Comparison of ENCODE assay signal across 1 cellular context in genomic region chr13:49498211-49498610, GRCh38.
TF ChIP-seq lines count a peak whose summit lies in the region.

No MANE protein-coding gene starts in this region.

TF ChIP-seq in SK-N-SH treated with all-trans-retinoic acid at 6 μM for 48 hours, 23 proteins besides CTCF, POLR2A, EP300 and RAD21 (continued from another document):
- no peak for TF ChIP-seq POU6F1 (CRISPR knock-in tag; IDR thresholded peaks at IDR 0.05; ENCODE audit: borderline replicate concordance, low read depth)
- TF ChIP-seq TOX (CRISPR knock-in tag; IDR thresholded peaks at IDR 0.05; ENCODE audit: borderline replicate concordance), result no peak
- no peak for TF ChIP-seq CREB5 (CRISPR knock-in tag; IDR thresholded peaks at IDR 0.05; ENCODE audit: low read depth)
- TF ChIP-seq ISL1 (CRISPR knock-in tag; IDR thresholded peaks at IDR 0.05), result no peak
- TF ChIP-seq ARNTL (CRISPR knock-in tag; IDR thresholded peaks at IDR 0.05; ENCODE audit: borderline replicate concordance, low read depth), result no peak
- TF ChIP-seq ZNF8 (CRISPR knock-in tag; IDR thresholded peaks at IDR 0.05), result no peak
